ENCODE assay signal across 1 cellular context in genomic region chr18:11251891-11252270, GRCh38.
TF ChIP-seq lines count a peak whose summit lies in the region.

No MANE protein-coding gene starts in this region.

TF ChIP-seq in IMR-90, 13 proteins besides CTCF, POLR2A, EP300 and RAD21 (continued from another document):
- TF ChIP-seq ELK1 (IDR thresholded peaks at IDR 0.05; ENCODE audit: borderline replicate concordance, low read depth, low read length) (no peak), MAZ (IDR thresholded peaks at IDR 0.05; ENCODE audit: borderline replicate concordance, low read depth, low read length) (no peak), CEBPB (IDR thresholded peaks at IDR 0.05; ENCODE audit: low read depth, low read length) (no peak), RCOR1 (IDR thresholded peaks at IDR 0.05; ENCODE audit: insufficient replicate concordance, low read length) (no peak)
TF ChIP-seq in IMR-90: peak in this region for 0.
